Comparison of ENCODE assay signal across 28 cellular contexts in genomic region chr10:124512600-124512999, GRCh38.
"Had no signal": no experiment of that assay in that cellular context is flagged by ENCODE, and none has a peak within 500 bp of the region (broad histone marks: within the 10 kb centered on the region; RNA-seq: fewer than 3 reads in every experiment).

No MANE protein-coding gene starts in this region.

- FAIRE-seq: endometrium, endothelial cell of umbilical vein, frontal cortex had no signal

- H3K4me1 Mint-ChIP-seq: activated naive CD4-positive, alpha-beta T cell treated with anti-CD3 and anti-CD28 coated beads, Interleukin-2, amount 50 U/mL, for 24 hours had no signal

- H3K27me3 Mint-ChIP-seq: activated CD4-positive, alpha-beta memory T cell treated with anti-CD3 and anti-CD28 coated beads, Interleukin-2, amount 10 ng/mL, durations not matched to agents 7 days and 5 days; activated CD4-positive, alpha-beta T cell treated with anti-CD3 and anti-CD28 coated beads, Interleukin-2, amount 10 ng/mL, durations not matched to agents 7 days and 5 days; activated naive CD4-positive, alpha-beta T cell treated with anti-CD3 and anti-CD28 coated beads, Interleukin-2, amount 50 U/mL, for 24 hours; activated naive CD8-positive, alpha-beta T cell treated with anti-CD3 and anti-CD28 coated beads for 36 hours; activated naive CD8-positive, alpha-beta T cell treated with anti-CD3 and anti-CD28 coated beads, Interleukin-2, amount 50 U/mL, for 24 hours; activated T-cell treated with anti-CD3 and anti-CD28 coated beads, Interleukin-2, amount 50 U/mL, for 24 hours had no signal

- H3K36me3 ChIP-seq: adrenal gland, colonic mucosa had no signal

- H3K27ac Mint-ChIP-seq: activated CD4-positive, alpha-beta memory T cell treated with anti-CD3 and anti-CD28 coated beads, Interleukin-2, amount 10 ng/mL, durations not matched to agents 7 days and 5 days; activated naive CD4-positive, alpha-beta T cell treated with anti-CD3 and anti-CD28 coated beads, Interleukin-2, amount 50 U/mL, for 24 hours; activated naive CD8-positive, alpha-beta T cell treated with anti-CD3 and anti-CD28 coated beads for 36 hours; activated naive CD8-positive, alpha-beta T cell treated with anti-CD3 and anti-CD28 coated beads, Interleukin-2, amount 50 U/mL, for 24 hours; activated T-cell treated with anti-CD3 and anti-CD28 coated beads, Interleukin-2, amount 50 U/mL, for 24 hours; activated T-cell treated with anti-CD3 and anti-CD28 coated beads, Interleukin-2, amount 50 U/mL, for 72 hours had no signal

- H3K9me3 Mint-ChIP-seq: activated CD4-positive, alpha-beta memory T cell treated with anti-CD3 and anti-CD28 coated beads, Interleukin-2, amount 10 ng/mL, durations not matched to agents 7 days and 5 days; activated CD4-positive, alpha-beta T cell treated with anti-CD3 and anti-CD28 coated beads, Interleukin-2, amount 10 ng/mL, durations not matched to agents 7 days and 5 days; activated naive CD4-positive, alpha-beta T cell treated with anti-CD3 and anti-CD28 coated beads, Interleukin-2, amount 50 U/mL, for 24 hours; activated naive CD8-positive, alpha-beta T cell treated with anti-CD3 and anti-CD28 coated beads for 36 hours; activated naive CD8-positive, alpha-beta T cell treated with anti-CD3 and anti-CD28 coated beads, Interleukin-2, amount 50 U/mL, for 24 hours; activated T-cell treated with anti-CD3 and anti-CD28 coated beads, Interleukin-2, amount 50 U/mL, for 24 hours; activated T-cell treated with anti-CD3 and anti-CD28 coated beads, Interleukin-2, amount 50 U/mL, for 72 hours had no signal

- ATAC-seq: activated naive CD8-positive, alpha-beta T cell treated with anti-CD3 and anti-CD28 coated beads, Interleukin-2, amount 50 U/mL, for 24 hours; activated T-cell treated with anti-CD3 and anti-CD28 coated beads, Interleukin-2, amount 50 U/mL, for 72 hours; body of pancreas; esophagus mucosa had no signal

- H3K27ac ChIP-seq: adrenal gland, body of pancreas, colonic mucosa, epithelial cell of prostate had no signal

- H3K27me3 ChIP-seq: adrenal gland, body of pancreas, colonic mucosa had no signal

- H3K4me3 ChIP-seq: adrenal gland, body of pancreas, colonic mucosa had no signal

- H3K9me3 ChIP-seq: adrenal gland, body of pancreas, colonic mucosa had no signal

- H3K4me1 ChIP-seq: adrenal gland, body of pancreas, colonic mucosa had no signal

- DNase-seq: activated CD4-positive, alpha-beta memory T cell treated with anti-CD3 and anti-CD28 coated beads, Interleukin-2, amount 10 ng/mL, durations not matched to agents 7 days and 5 days; activated CD4-positive, alpha-beta T cell treated with anti-CD3 and anti-CD28 coated beads for 1 hour; activated CD4-positive, alpha-beta T cell treated with anti-CD3 and anti-CD28 coated beads for 4 hours; activated CD4-positive, alpha-beta T cell treated with anti-CD3 and anti-CD28 coated beads, Interleukin-2, amount 10 ng/mL, durations not matched to agents 7 days and 5 days; activated CD4-positive, alpha-beta T cell treated with anti-CD3 and anti-CD28 coated beads, Interleukin-2, amount 50 U/mL, for 4 hours; activated CD8-positive, alpha-beta memory T cell treated with anti-CD3 and anti-CD28 coated beads, Interleukin-2, amount 50 U/mL, for 48 hours; activated gamma-delta T cell; activated naive CD4-positive, alpha-beta T cell treated with Interleukin-2 at 50 U/mL for 16 hours; activated naive CD8-positive, alpha-beta T cell treated with anti-CD3 and anti-CD28 coated beads for 36 hours; activated naive CD8-positive, alpha-beta T cell treated with anti-CD3 and anti-CD28 coated beads, Interleukin-2, amount 50 U/mL, for 24 hours; activated T-cell treated with anti-CD3 and anti-CD28 coated beads for 4 hours; activated T-cell treated with anti-CD3 and anti-CD28 coated beads, Interleukin-2, amount 50 U/mL, for 24 hours; activated T-cell treated with anti-CD3 and anti-CD28 coated beads, Interleukin-2, amount 50 U/mL, for 72 hours; adrenal gland; amygdala; body of pancreas; caudate nucleus; colonic mucosa; effector CD8-positive, alpha-beta T cell; foreskin fibroblast; head of caudate nucleus; T-helper 2 cell had no signal

- H3K4me3 Mint-ChIP-seq: activated CD4-positive, alpha-beta memory T cell treated with anti-CD3 and anti-CD28 coated beads, Interleukin-2, amount 10 ng/mL, durations not matched to agents 7 days and 5 days; activated CD4-positive, alpha-beta T cell treated with anti-CD3 and anti-CD28 coated beads, Interleukin-2, amount 10 ng/mL, durations not matched to agents 7 days and 5 days; activated naive CD4-positive, alpha-beta T cell treated with anti-CD3 and anti-CD28 coated beads, Interleukin-2, amount 50 U/mL, for 24 hours; activated naive CD8-positive, alpha-beta T cell treated with anti-CD3 and anti-CD28 coated beads, Interleukin-2, amount 50 U/mL, for 24 hours; activated T-cell treated with anti-CD3 and anti-CD28 coated beads, Interleukin-2, amount 50 U/mL, for 24 hours; activated T-cell treated with anti-CD3 and anti-CD28 coated beads, Interleukin-2, amount 50 U/mL, for 72 hours had no signal

- H3K36me3 Mint-ChIP-seq: activated naive CD4-positive, alpha-beta T cell treated with anti-CD3 and anti-CD28 coated beads, Interleukin-2, amount 50 U/mL, for 24 hours; activated naive CD8-positive, alpha-beta T cell treated with anti-CD3 and anti-CD28 coated beads for 36 hours had no signal
